ENCODE assay signal across 16 cellular contexts in the genomic region with DNA sequence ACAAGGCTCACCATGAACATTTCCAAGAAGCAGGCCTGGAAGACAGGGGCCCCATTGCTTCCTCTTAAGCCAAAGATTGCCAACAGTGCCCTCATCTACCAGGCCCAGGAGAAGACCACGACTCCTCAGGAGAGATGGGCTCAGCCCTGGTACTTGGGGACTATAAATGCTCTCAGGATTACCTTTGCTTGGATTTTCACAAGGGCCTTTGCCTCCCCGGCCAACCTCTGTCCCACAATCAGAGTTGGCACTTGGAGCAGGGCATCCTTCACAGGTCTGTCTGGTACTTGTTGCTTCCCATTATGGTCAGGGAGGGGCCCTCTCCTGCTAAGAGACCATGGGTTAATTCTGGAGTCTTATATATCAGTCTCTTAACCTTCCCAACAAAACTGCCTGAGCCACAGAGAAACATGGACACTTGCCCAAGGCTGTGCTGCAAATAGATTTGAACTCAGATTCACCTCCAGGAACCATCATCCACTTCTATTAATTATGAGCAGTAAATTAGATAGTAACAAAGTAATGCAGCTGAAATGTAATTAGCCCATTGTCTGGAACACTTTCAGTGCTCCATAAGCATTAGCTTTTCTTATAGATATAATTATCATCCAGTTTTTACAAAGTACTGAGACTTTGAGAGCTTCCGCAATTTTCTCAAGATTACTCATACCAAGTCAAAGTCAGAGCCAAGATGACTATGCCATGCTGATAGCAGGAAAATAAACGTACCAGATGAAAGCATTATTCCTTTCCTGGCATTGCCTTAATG. TPM values are rescaled to one million over a fixed set of nuclear protein-coding genes. Genes with fewer than 3 reads are reported as not detected.
A peak's percentile ranks its signal among the peaks of the same experiment; 100 is the strongest.
DNase-seq lines count a peak whose midpoint lies in the region; ATAC-seq and TF ChIP-seq lines count a peak whose summit lies in the region.
"Had no signal": no experiment of that assay in that cellular context is flagged by ENCODE, and none has a peak within 500 bp of the region (broad histone marks: within the 10 kb centered on the region; RNA-seq: fewer than 3 reads in every experiment).

No MANE protein-coding gene starts in this region.

- no peaks in the 10 kb centered on the region for H3K36me3 Mint-ChIP-seq in activated naive CD8-positive, alpha-beta T cell treated with anti-CD3 and anti-CD28 coated beads for 36 hours
- H3K36me3 Mint-ChIP-seq: activated naive CD4-positive, alpha-beta T cell treated with anti-CD3 and anti-CD28 coated beads, Interleukin-2, amount 50 U/mL, for 24 hours had no signal

- H3K9me3 Mint-ChIP-seq in activated naive CD8-positive, alpha-beta T cell treated with anti-CD3 and anti-CD28 coated beads for 36 hours, result no peaks in the 10 kb centered on the region
- H3K9me3 Mint-ChIP-seq: activated naive CD4-positive, alpha-beta T cell treated with anti-CD3 and anti-CD28 coated beads, Interleukin-2, amount 50 U/mL, for 24 hours had no signal

- peaks cover 57% of the 10 kb centered on the region for H3K4me1 ChIP-seq in muscle layer of colon (ENCODE audit: insufficient read depth, low read length)

- H3K9me3 ChIP-seq in muscle layer of colon (ENCODE audit: low read length), result no peaks in the 10 kb centered on the region
- H3K9me3 ChIP-seq: colonic mucosa had no signal

- H3K4me3 Mint-ChIP-seq in activated naive CD8-positive, alpha-beta T cell treated with anti-CD3 and anti-CD28 coated beads for 36 hours, result no peak overlapping the region
- H3K4me3 Mint-ChIP-seq: activated naive CD4-positive, alpha-beta T cell treated with anti-CD3 and anti-CD28 coated beads, Interleukin-2, amount 50 U/mL, for 24 hours had no signal

- H3K36me3 ChIP-seq in muscle layer of colon (ENCODE audit: insufficient read depth, low read length), result no peaks in the 10 kb centered on the region
- H3K36me3 ChIP-seq: colonic mucosa had no signal

- no peak overlapping the region for H3K9ac ChIP-seq in muscle layer of colon (ENCODE audit: low read length)

- no peaks in the 10 kb centered on the region for H3K27me3 ChIP-seq in muscle layer of colon (ENCODE audit: control insufficient read depth in 1 of 2, insufficient read depth in 2 of 2, low read length in 2 of 2)
- H3K27me3 ChIP-seq: colonic mucosa had no signal

- DNase-seq in AG08395 (ENCODE audit: low spot score) (peak; percentile 13), NCI-H1105 (lab: John Stamatoyannopoulos, UW) (peak; percentile 74), astrocyte of the spinal cord (ENCODE audit: low read depth, low spot score) (peak; percentile 66), HPDE6-E6E7 (ENCODE audit: extremely low spot score) (no peak), foreskin melanocyte (no peak)
- no peak for DNase-seq in activated naive CD8-positive, alpha-beta T cell treated with anti-CD3 and anti-CD28 coated beads for 36 hours
- DNase-seq: activated CD8-positive, alpha-beta memory T cell treated with anti-CD3 and anti-CD28 coated beads, Interleukin-2, amount 50 U/mL, for 4 hours; colonic mucosa; Karpas-422; OCI-M1; stimulated activated CD4-positive, alpha-beta T cell treated with anti-CD3 and anti-CD28 coated beads, Interleukin-15, amount 100 ng/mL, for 24 hours; SW 1271 had no signal

- no peak for ATAC-seq in HG02571 (IDR thresholded peaks at IDR 0.05; ENCODE audit: unreplicated experiment)

- peaks cover 1% of the 10 kb centered on the region for H3K4me1 Mint-ChIP-seq in activated naive CD8-positive, alpha-beta T cell treated with anti-CD3 and anti-CD28 coated beads for 36 hours
- H3K4me1 Mint-ChIP-seq: activated naive CD4-positive, alpha-beta T cell treated with anti-CD3 and anti-CD28 coated beads, Interleukin-2, amount 50 U/mL, for 24 hours had no signal

- no peak overlapping the region for H3K27ac Mint-ChIP-seq in activated naive CD8-positive, alpha-beta T cell treated with anti-CD3 and anti-CD28 coated beads for 36 hours
- H3K27ac Mint-ChIP-seq: activated naive CD4-positive, alpha-beta T cell treated with anti-CD3 and anti-CD28 coated beads, Interleukin-2, amount 50 U/mL, for 24 hours had no signal

- H3K27ac ChIP-seq in muscle layer of colon (ENCODE audit: low read depth, low read length), result peak overlapping the region; percentile 17
- H3K27ac ChIP-seq: colonic mucosa had no signal

- in situ Hi-C loops in astrocyte of the spinal cord (cut with HindIII; ENCODE audit: low sequenced_read_pairs), result no loop called here

- TF ChIP-seq CTCF in astrocyte of the spinal cord (IDR thresholded peaks at IDR 0.05; ENCODE audit: low read depth, low read length), result no peak

- H3K4me3 ChIP-seq in astrocyte of the spinal cord (ENCODE audit: low read depth, low read length) (no peak overlapping the region), muscle layer of colon (ENCODE audit: low read depth in 1 of 2, low read length in 2 of 2) (no peak overlapping the region)
- H3K4me3 ChIP-seq: colonic mucosa had no signal

- no peaks in the 10 kb centered on the region for H3K27me3 Mint-ChIP-seq in activated naive CD8-positive, alpha-beta T cell treated with anti-CD3 and anti-CD28 coated beads for 36 hours
- H3K27me3 Mint-ChIP-seq: activated naive CD4-positive, alpha-beta T cell treated with anti-CD3 and anti-CD28 coated beads, Interleukin-2, amount 50 U/mL, for 24 hours had no signal

RNA-seq across cellular contexts. Expression of a gene that starts 33.5 kb away (rescaled TPM):
- total RNA-seq in activated naive CD8-positive, alpha-beta T cell treated with anti-CD3 and anti-CD28 coated beads for 36 hours, result not detected
- total RNA-seq: fibroblast of villous mesenchyme had no signal

RNA-seq across cellular contexts. Expression of a gene that starts 47.2 kb away (rescaled TPM):
- total RNA-seq in activated naive CD8-positive, alpha-beta T cell treated with anti-CD3 and anti-CD28 coated beads for 36 hours, result 1 to 10 TPM; 3.0 to 3.5 TPM
- total RNA-seq: fibroblast of villous mesenchyme had no signal

Comparison
In these comparisons a context has a peak if more than half of its experiments do, and no peak if none do; other contexts are left out.
1. DNase-seq: peak in AG08395 (single experiment), NCI-H1105 (single experiment) and astrocyte of the spinal cord (single experiment); none in activated naive CD8-positive, alpha-beta T cell treated with anti-CD3 and anti-CD28 coated beads for 36 hours (single experiment), HPDE6-E6E7 (single experiment) and foreskin melanocyte (single experiment).